1 cellular context compared by ENCODE assay signal in the genomic region with DNA sequence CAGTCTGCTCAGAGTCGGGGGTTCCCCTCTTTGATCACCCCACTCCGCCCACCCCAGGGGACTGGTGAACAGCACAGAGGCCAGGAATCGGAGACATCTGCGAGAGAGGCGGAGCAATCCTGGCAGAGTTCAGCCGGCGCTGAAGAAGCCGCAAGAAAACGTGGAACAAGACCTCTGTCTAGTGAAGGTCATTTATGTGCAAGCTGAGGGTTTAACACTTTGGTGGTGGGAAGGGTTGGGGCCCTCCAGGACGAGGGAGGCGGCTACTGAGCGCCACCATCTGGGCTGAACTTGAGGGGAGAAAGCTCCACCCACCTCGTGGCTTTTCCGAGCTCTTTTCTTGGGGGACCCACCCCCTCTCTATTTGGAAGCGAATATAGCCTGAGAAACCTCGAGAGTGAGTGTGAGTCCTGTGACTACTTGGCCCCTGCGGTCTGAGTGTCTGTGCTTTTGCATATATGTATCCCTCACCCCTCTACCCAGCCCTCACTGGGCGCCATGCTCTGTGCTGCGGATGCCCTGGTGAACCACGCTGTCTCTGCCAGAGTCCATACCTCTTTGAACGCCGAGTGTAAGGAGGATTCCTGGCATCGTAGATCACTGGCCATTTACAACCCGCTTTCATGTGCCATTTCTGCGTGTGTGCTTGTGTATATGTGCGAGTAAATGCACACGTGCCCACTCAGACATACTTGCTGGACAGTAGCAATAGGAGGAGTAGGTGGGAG.
TF ChIP-seq lines count a peak whose summit lies in the region.

No MANE protein-coding gene starts in this region.

TF ChIP-seq in H1, 55 proteins besides CTCF, POLR2A, EP300 and RAD21:
- TF ChIP-seq SRF (IDR thresholded peaks at IDR 0.05; ENCODE audit: low read depth, low read length): no peak
- TF ChIP-seq HDAC2 (IDR thresholded peaks at IDR 0.05; ENCODE audit: borderline replicate concordance in 1 of 2, low read depth in 2 of 2, low read length in 2 of 2): no peak
- no peak for TF ChIP-seq SP4 (IDR thresholded peaks at IDR 0.05; ENCODE audit: low read length)
- TF ChIP-seq SAP30 (IDR thresholded peaks at IDR 0.05; ENCODE audit: insufficient read depth, insufficient replicate concordance, low read length): no peak
- no peak for TF ChIP-seq TEAD4 (IDR thresholded peaks at IDR 0.05; ENCODE audit: low read depth, low read length)
- TF ChIP-seq KDM4A (IDR thresholded peaks at IDR 0.05; ENCODE audit: low read depth, low read length, severe bottlenecking): peak; percentile 15
- no peak for TF ChIP-seq GTF2F1 (IDR thresholded peaks at IDR 0.05; ENCODE audit: borderline replicate concordance, low read depth, low read length)
- TF ChIP-seq TCF12 (IDR thresholded peaks at IDR 0.05; ENCODE audit: low read depth, low read length): no peak
- no peak for TF ChIP-seq NRF1 (IDR thresholded peaks at IDR 0.05; ENCODE audit: low read depth, low read length)
- TF ChIP-seq SIN3A (conservative IDR thresholded peaks at IDR 0.05 in 1 of 2, IDR thresholded peaks at IDR 0.05 in 1 of 2; ENCODE audit: low read depth in 1 of 2, low read length in 2 of 2): 0 out of 4 replicates have a peak, but pooled peaks of 1 of the 2 experiments have one; percentile 4
- TF ChIP-seq CEBPB (IDR thresholded peaks at IDR 0.05; ENCODE audit: low read depth, low read length): no peak
- no peak for TF ChIP-seq HDAC6 (IDR thresholded peaks at IDR 0.05; ENCODE audit: low read depth, low read length)
- TF ChIP-seq NANOG (IDR thresholded peaks at IDR 0.05; ENCODE audit: insufficient read depth, low read depth, low read length, poor library complexity, severe bottlenecking): no peak
- TF ChIP-seq CBX8 (IDR thresholded peaks at IDR 0.05; ENCODE audit: borderline replicate concordance, low read depth, low read length): no peak
- no peak for TF ChIP-seq ASH2L (IDR thresholded peaks at IDR 0.05; ENCODE audit: low read length)
